Comparison of ENCODE assay signal across 8 cellular contexts in genomic region chr17:63841350-63842172, GRCh38. TPM values are rescaled to one million over a fixed set of nuclear protein-coding genes. Genes with fewer than 3 reads are reported as not detected.
DNase-seq lines count a peak whose midpoint lies in the region; ATAC-seq and TF ChIP-seq lines count a peak whose summit lies in the region.

No MANE protein-coding gene starts in this region.

- peak overlapping the region; percentile 95 for H3K4me3 Mint-ChIP-seq in activated naive CD8-positive, alpha-beta T cell treated with anti-CD3 and anti-CD28 coated beads, Interleukin-2, amount 50 U/mL, for 24 hours

- WGBS in heart left ventricle, 4 donors = 4 to 6% (median 4%) methylated on average over 22 to 26 of the region's 26 CpGs
- WGBS in ovary, 3 donors = 2 to 4% (median 3%) methylated on average over 23 to 26 of the region's 26 CpGs

- peak overlapping the region; percentile 94 for H3K9ac ChIP-seq in Karpas-422 (ENCODE audit: low read length)

- H3K9me3 Mint-ChIP-seq in activated naive CD8-positive, alpha-beta T cell treated with anti-CD3 and anti-CD28 coated beads, Interleukin-2, amount 50 U/mL, for 24 hours = no peaks in the 10 kb centered on the region

- no peak for TF ChIP-seq POLR2A in heart left ventricle (IDR thresholded peaks at IDR 0.05)
- TF ChIP-seq POLR2A in ovary (IDR thresholded peaks at IDR 0.05) = no peak

- no peak for TF ChIP-seq CTCF in heart left ventricle (IDR thresholded peaks at IDR 0.05)
- no peak for TF ChIP-seq CTCF in ovary (IDR thresholded peaks at IDR 0.05)

- H3K79me2 ChIP-seq in Karpas-422 (ENCODE audit: low read length) = peaks cover 58% of the 10 kb centered on the region

- no peak for TF ChIP-seq EP300 in ovary (IDR thresholded peaks at IDR 0.05)

- no peak overlapping the region for H2AFZ ChIP-seq in Karpas-422 (ENCODE audit: low read length)

- no peak for ATAC-seq in activated naive CD8-positive, alpha-beta T cell treated with anti-CD3 and anti-CD28 coated beads, Interleukin-2, amount 50 U/mL, for 24 hours
- peak; percentile 3 to 14 (median 10) for ATAC-seq in heart left ventricle

- no peaks in the 10 kb centered on the region for H3K27me3 Mint-ChIP-seq in activated naive CD8-positive, alpha-beta T cell treated with anti-CD3 and anti-CD28 coated beads, Interleukin-2, amount 50 U/mL, for 24 hours

- peak overlapping the region; percentile 74 for H3K27ac ChIP-seq in Karpas-422 (ENCODE audit: low read length)
- H3K27ac ChIP-seq in heart left ventricle = peak overlapping the region; percentile 84 to 98 (median 94)
- peak overlapping the region; percentile 72 to 88 for H3K27ac ChIP-seq in ovary

- H3K27me3 ChIP-seq in Karpas-422 (ENCODE audit: low read length) = no peaks in the 10 kb centered on the region
- H3K27me3 ChIP-seq in heart left ventricle = no peaks in the 10 kb centered on the region
- no peaks in the 10 kb centered on the region for H3K27me3 ChIP-seq in ovary

- peak overlapping the region; percentile 94 for H3K4me3 ChIP-seq in Karpas-422 (ENCODE audit: low read length)
- H3K4me3 ChIP-seq in heart left ventricle = peak overlapping the region; percentile 69 to 99 (median 93)
- H3K4me3 ChIP-seq in ovary = peak overlapping the region; percentile 100

- H3K9me3 ChIP-seq in Karpas-422 (ENCODE audit: low read length) (no peaks in the 10 kb centered on the region), heart left ventricle (no peaks in the 10 kb centered on the region), ovary (no peaks in the 10 kb centered on the region)

- H3K4me1 Mint-ChIP-seq in activated naive CD8-positive, alpha-beta T cell treated with anti-CD3 and anti-CD28 coated beads, Interleukin-2, amount 50 U/mL, for 24 hours = peaks cover 36% of the 10 kb centered on the region

- H3K36me3 ChIP-seq in Karpas-422 (ENCODE audit: insufficient read depth, low read length) (no peaks in the 10 kb centered on the region), heart left ventricle (peaks cover 0 to 11% (median 9%) of the 10 kb centered on the region in 9 donors), ovary (no peaks in the 10 kb centered on the region)

- H3K4me1 ChIP-seq in Karpas-422 (ENCODE audit: low read length) (peaks cover 40% of the 10 kb centered on the region), heart left ventricle (peaks cover 21 to 60% (median 47%) of the 10 kb centered on the region in 12 donors), ovary (ENCODE audit: insufficient read depth) (peaks cover 25% of the 10 kb centered on the region)

- no peaks in the 10 kb centered on the region for H3K9me2 ChIP-seq in Karpas-422 (replicated peaks; ENCODE audit: insufficient read depth, low read length)

- intact Hi-C loops in heart left ventricle (cut with DNase I) = loop anchor here in 3 of 10 donors (1.0 to 5.0 kb wide), 3 partner anchors 14 to 69 kb away; partner anchors contain the start of genes FTSJ3 (in 3 of the 3), PSMC5 (in 3 of the 3), CCDC47 (in 2 of the 3) and DDX42 (in 1 of the 3)
- intact Hi-C loops in ovary (cut with DNase I) = loop anchor here in 1 of 4 donors (2.0 kb wide), 1 partner anchor 15 kb away; the partner anchor contains the start of genes FTSJ3 and PSMC5

- H4K20me1 ChIP-seq in Karpas-422 (ENCODE audit: insufficient read depth, low read depth, low read length) = peaks cover 19% of the 10 kb centered on the region; the same call in 1 of the 2 replicates

- H3K27ac Mint-ChIP-seq in activated naive CD8-positive, alpha-beta T cell treated with anti-CD3 and anti-CD28 coated beads, Interleukin-2, amount 50 U/mL, for 24 hours = peak overlapping the region; percentile 90

- H3K4me2 ChIP-seq in Karpas-422 (ENCODE audit: low read depth, low read length, poor library complexity, severe bottlenecking) = peak overlapping the region; percentile 84

- H3K36me3 Mint-ChIP-seq in activated naive CD8-positive, alpha-beta T cell treated with anti-CD3 and anti-CD28 coated beads, Interleukin-2, amount 50 U/mL, for 24 hours (ENCODE audit: low read depth) = no peaks in the 10 kb centered on the region

- peak; percentile 50 for DNase-seq in EL
- peak; percentile 74 for DNase-seq in Karpas-422
- no peak for DNase-seq in activated naive CD8-positive, alpha-beta T cell treated with anti-CD3 and anti-CD28 coated beads, Interleukin-2, amount 50 U/mL, for 24 hours
- peak; percentile 56 to 86 (median 72) for DNase-seq in heart left ventricle
- DNase-seq in ovary = peak; percentile 60 to 75 (median 72)
- no peak for DNase-seq in stimulated activated naive CD4-positive, alpha-beta T cell treated with Interleukin-2 at 50 U/mL for 16 hours (lab: John Stamatoyannopoulos, UW)
- DNase-seq in D341Med (ENCODE audit: low spot score) = no peak
- DNase-seq in stimulated activated CD4-positive, alpha-beta T cell treated with anti-CD3 and anti-CD28 coated beads, Interleukin-4, amount 100 ng/mL, for 1 hour = no peak

RNA-seq across cellular contexts. Expression of gene SMARCD2, which starts 0.9 kb away (rescaled TPM):
- total RNA-seq in Karpas-422 (2014; rRNA removed; shearing (Covaris generic); ENCODE audit: low replicate concordance) = 103 and 143 TPM in 2 replicates
- 10 to 100 TPM; 11.3 to 40.9 (median 24.1) TPM for total RNA-seq in heart left ventricle
- 10 to 100 TPM; 16.5 to 26.9 TPM for polyA plus RNA-seq in heart left ventricle
- total RNA-seq in ovary = 100 to 1,000 TPM in 1 of 7 donors, 10 to 100 TPM in 6; 46.2 to 117 (median 72.9) TPM
- polyA plus RNA-seq in ovary = 10 to 100 TPM; 47.9 to 52.7 TPM

RNA-seq across cellular contexts. Expression of gene FTSJ3, which starts 14.1 kb away (rescaled TPM):
- 30.7 and 39.5 TPM in 2 replicates for total RNA-seq in Karpas-422 (2014; rRNA removed; shearing (Covaris generic); ENCODE audit: low replicate concordance)
- 10 to 100 TPM; 22.1 to 46.5 (median 25.7) TPM for total RNA-seq in heart left ventricle
- polyA plus RNA-seq in heart left ventricle = 10 to 100 TPM; 12.5 to 44.6 TPM
- 10 to 100 TPM; 26.1 to 46.5 (median 34.7) TPM for total RNA-seq in ovary
- polyA plus RNA-seq in ovary = 10 to 100 TPM; 21.3 to 47.0 TPM

RNA-seq across cellular contexts. Expression of gene PSMC5, which starts 14.3 kb away (rescaled TPM):
- 26.9 and 49.1 TPM in 2 replicates for total RNA-seq in Karpas-422 (2014; rRNA removed; shearing (Covaris generic); ENCODE audit: low replicate concordance)
- total RNA-seq in heart left ventricle (100 to 1,000 TPM in 7 of 9 donors, 10 to 100 TPM in 2; 64.7 to 143 (median 113) TPM), ovary (100 to 1,000 TPM in 2 of 7 donors, 10 to 100 TPM in 5; 36.4 to 111 (median 83.8) TPM)
- polyA plus RNA-seq in heart left ventricle (100 to 1,000 TPM; 164 to 189 TPM), ovary (100 to 1,000 TPM in 1 of 2 donors, 10 to 100 TPM in 1; 96.2 to 155 TPM)

RNA-seq across cellular contexts. Expression of gene CSH2, which starts 31.9 kb away (rescaled TPM):
- not detected in 2 replicates for total RNA-seq in Karpas-422 (2014; rRNA removed; shearing (Covaris generic); ENCODE audit: low replicate concordance)
- total RNA-seq in heart left ventricle (not detected), ovary (not detected)
- polyA plus RNA-seq in heart left ventricle (not detected), ovary (not detected)

RNA-seq across cellular contexts. Expression of gene GH2, which starts 40.2 kb away (rescaled TPM):
- total RNA-seq in Karpas-422 (2014; rRNA removed; shearing (Covaris generic); ENCODE audit: low replicate concordance) = not detected in 2 replicates
- total RNA-seq in heart left ventricle (not detected), ovary (not detected)
- polyA plus RNA-seq in heart left ventricle (not detected), ovary (not detected)

Comparison
In these comparisons a context has a peak if more than half of its experiments do, and no peak if none do; other contexts are left out.
1. DNase-seq: peak in EL (single experiment), Karpas-422 (single experiment), heart left ventricle (5 of 5) and ovary (5 of 5); none in activated naive CD8-positive, alpha-beta T cell treated with anti-CD3 and anti-CD28 coated beads, Interleukin-2, amount 50 U/mL, for 24 hours (single experiment), stimulated activated naive CD4-positive, alpha-beta T cell treated with Interleukin-2 at 50 U/mL for 16 hours (single experiment), D341Med (single experiment) and stimulated activated CD4-positive, alpha-beta T cell treated with anti-CD3 and anti-CD28 coated beads, Interleukin-4, amount 100 ng/mL, for 1 hour (single experiment).
2. Peak in every context shown above with its lines, with median percentiles within 50 percentile points of each other: H3K27ac ChIP-seq and H3K4me3 ChIP-seq.